25 cellular contexts compared by ENCODE assay signal in the genomic region with DNA sequence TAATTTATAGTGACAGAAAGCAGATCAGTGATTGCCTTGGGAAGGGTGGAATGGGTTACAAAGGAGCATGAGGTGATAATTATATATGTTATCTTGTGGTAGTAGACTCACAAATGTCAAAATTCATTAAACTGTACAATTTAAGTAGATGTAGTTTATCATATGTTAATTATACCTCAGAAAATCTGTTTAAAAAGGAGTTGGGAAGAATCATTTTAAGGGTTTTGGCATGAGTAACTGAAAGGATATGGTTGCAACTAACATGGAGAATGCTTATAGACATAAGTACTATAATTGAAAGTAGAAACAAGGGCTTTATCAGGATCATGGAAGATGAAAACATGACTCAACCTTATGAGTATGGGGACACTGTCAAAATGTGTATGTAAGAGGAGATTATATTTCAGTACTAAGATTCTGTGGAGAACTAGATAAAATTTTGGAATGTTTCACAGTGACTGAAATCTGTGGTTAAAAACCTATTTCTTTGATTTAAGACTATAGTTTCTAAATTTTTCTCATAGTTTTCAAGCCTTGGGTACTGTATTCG.
DNase-seq lines count a peak whose midpoint lies in the region; TF ChIP-seq lines count a peak whose summit lies in the region.
"Had no signal": no experiment of that assay in that cellular context is flagged by ENCODE, and none has a peak within 500 bp of the region (broad histone marks: within the 10 kb centered on the region; RNA-seq: fewer than 3 reads in every experiment).

No MANE protein-coding gene starts in this region.

- no peaks in the 10 kb centered on the region for H3K9me3 Mint-ChIP-seq in activated T-helper 2 cell treated with anti-CD3 and anti-CD28 coated beads, Interferon-gamma antibody, Interleukin-2, Interleukin-4, amounts not matched to agents 10 μg/mL and 5 μg/mL and 100 μg/mL, durations not matched to agents 14 hours and 24 hours and 36 hours
- H3K9me3 Mint-ChIP-seq: activated CD8-positive, alpha-beta T cell treated with anti-CD3 and anti-CD28 coated beads for 36 hours; nephron; stimulated activated naive B cell treated with anti-CD40 and anti-IgM and Interleukin-4, amounts not matched to agents 10 μg/mL and 1 μg/mL and 100 μg/mL, for 72 hours had no signal

- peaks cover 42% of the 10 kb centered on the region for H3F3A ChIP-seq in SK-N-SH (replicated peaks; ENCODE audit: insufficient read depth)

- POLR2A ChIA-PET in SK-N-SH (lab: Yijun Ruan, JAX): no interaction called here

- TF ChIP-seq RAD21 in SK-N-SH (IDR thresholded peaks at IDR 0.05; ENCODE audit: low read length): no peak

- WGBS in SK-N-SH (ENCODE audit: low lambda C conversion rate): 78% methylated on average over 1 of the region's 1 CpG

- H2AFZ ChIP-seq in SK-N-SH (ENCODE audit: low read depth): no peak overlapping the region
- H2AFZ ChIP-seq in fibroblast of lung (ENCODE audit: low read length): no peak overlapping the region

- TF ChIP-seq CTCF in SK-N-SH (IDR thresholded peaks at IDR 0.05) (no peak), fibroblast of lung (conservative IDR thresholded peaks at IDR 0.05 in 1 of 2, IDR thresholded peaks at IDR 0.05 in 1 of 2; ENCODE audit: low read depth in 1 of 2, low read length in 2 of 2) (no peak), GM13976 (IDR thresholded peaks at IDR 0.05; ENCODE audit: borderline replicate concordance, control extremely low read depth, extremely low read depth, insufficient read depth, missing control alignments) (no peak)

- intact Hi-C loops in activated T-helper 2 cell treated with anti-CD3 and anti-CD28 coated beads, Interferon-gamma antibody, Interleukin-2, Interleukin-4, amounts not matched to agents 10 μg/mL and 5 μg/mL and 100 μg/mL, durations not matched to agents 14 hours and 24 hours and 36 hours (cut with micrococcal nuclease): no loop called here

- H3K27ac ChIP-seq in SK-N-SH (ENCODE audit: low read depth in 2 of 2, low read length in 1 of 2): peak overlapping the region in 1 of 2 experiments; percentile 68; a peak in 2 of 4 replicates
- no peak overlapping the region for H3K27ac ChIP-seq in fibroblast of lung (ENCODE audit: insufficient read depth, low read length)
- H3K27ac ChIP-seq: right lobe of liver, SJSA1, suprapubic skin had no signal

- peaks cover 8% of the 10 kb centered on the region for H3K27me3 Mint-ChIP-seq in activated T-helper 2 cell treated with anti-CD3 and anti-CD28 coated beads, Interferon-gamma antibody, Interleukin-2, Interleukin-4, amounts not matched to agents 10 μg/mL and 5 μg/mL and 100 μg/mL, durations not matched to agents 14 hours and 24 hours and 36 hours (ENCODE audit: low read depth)
- H3K27me3 Mint-ChIP-seq: activated CD8-positive, alpha-beta T cell treated with anti-CD3 and anti-CD28 coated beads for 36 hours; activated naive CD8-positive, alpha-beta T cell; stimulated activated naive B cell treated with anti-CD40 and anti-IgM and Interleukin-4, amounts not matched to agents 10 μg/mL and 1 μg/mL and 100 μg/mL, for 72 hours had no signal

- CTCF ChIA-PET in SK-N-SH (lab: Yijun Ruan, JAX): no interaction called here

- H3K9me2 ChIP-seq in SK-N-SH: no peaks in the 10 kb centered on the region

- H3K9me3 ChIP-seq in SK-N-SH (no peaks in the 10 kb centered on the region), fibroblast of lung (ENCODE audit: control insufficient read depth, insufficient read depth, low read depth, low read length) (no peaks in the 10 kb centered on the region)
- H3K9me3 ChIP-seq: right lobe of liver, SJSA1, suprapubic skin had no signal

- no peak overlapping the region for H3K9ac ChIP-seq in SK-N-SH
- H3K9ac ChIP-seq in fibroblast of lung (ENCODE audit: insufficient read depth, low read length): no peak overlapping the region

- no peak overlapping the region for H3K4me3 Mint-ChIP-seq in activated T-helper 2 cell treated with anti-CD3 and anti-CD28 coated beads, Interferon-gamma antibody, Interleukin-2, Interleukin-4, amounts not matched to agents 10 μg/mL and 5 μg/mL and 100 μg/mL, durations not matched to agents 14 hours and 24 hours and 36 hours (ENCODE audit: low read depth)
- H3K4me3 Mint-ChIP-seq: activated CD8-positive, alpha-beta T cell treated with anti-CD3 and anti-CD28 coated beads for 36 hours; activated naive CD8-positive, alpha-beta T cell; nephron; stimulated activated naive B cell treated with anti-CD40 and anti-IgM and Interleukin-4, amounts not matched to agents 10 μg/mL and 1 μg/mL and 100 μg/mL, for 72 hours had no signal

- no peak overlapping the region for H3K27ac Mint-ChIP-seq in activated T-helper 2 cell treated with anti-CD3 and anti-CD28 coated beads, Interferon-gamma antibody, Interleukin-2, Interleukin-4, amounts not matched to agents 10 μg/mL and 5 μg/mL and 100 μg/mL, durations not matched to agents 14 hours and 24 hours and 36 hours
- H3K27ac Mint-ChIP-seq: activated CD8-positive, alpha-beta T cell treated with anti-CD3 and anti-CD28 coated beads for 36 hours; activated naive CD8-positive, alpha-beta T cell; nephron; stimulated activated naive B cell treated with anti-CD40 and anti-IgM and Interleukin-4, amounts not matched to agents 10 μg/mL and 1 μg/mL and 100 μg/mL, for 72 hours had no signal

- H4K20me1 ChIP-seq in SK-N-SH (ENCODE audit: insufficient read depth): no peaks in the 10 kb centered on the region
- H4K20me1 ChIP-seq in fibroblast of lung (ENCODE audit: control insufficient read depth, extremely low read depth, insufficient read depth, low read length): no peaks in the 10 kb centered on the region

- H3K79me2 ChIP-seq in SK-N-SH (ENCODE audit: insufficient read depth) (no peaks in the 10 kb centered on the region), fibroblast of lung (ENCODE audit: control insufficient read depth, insufficient read depth, low read length) (no peaks in the 10 kb centered on the region)

- peak; percentile 7 for DNase-seq in ELR (ENCODE audit: low read depth)
- no peak for DNase-seq in SK-N-SH
- peak; percentile 43 to 52 for DNase-seq in fibroblast of lung (ENCODE audit: low read depth in 2 of 2)
- DNase-seq in skeletal muscle cell (ENCODE audit: low read depth): peak; percentile 10
- DNase-seq in GM13976 (ENCODE audit: low spot score): no peak
- no peak for DNase-seq in activated CD4-positive, alpha-beta T cell treated with anti-CD3 and anti-CD28 coated beads for 48 hours
- DNase-seq in activated CD4-positive, alpha-beta T cell treated with anti-CD3 and anti-CD28 coated beads for 1 hour: no peak
- no peak for DNase-seq in activated T-helper 2 cell treated with anti-CD3 and anti-CD28 coated beads, Interferon-gamma antibody, Interleukin-2, Interleukin-4, amounts not matched to agents 10 μg/mL and 5 μg/mL and 100 μg/mL, durations not matched to agents 14 hours and 24 hours and 36 hours (ENCODE audit: low spot score)
- DNase-seq: activated CD4-positive, CD25-positive, alpha-beta regulatory T cell; activated CD8-positive, alpha-beta T cell treated with anti-CD3 and anti-CD28 coated beads for 36 hours; C1 segment of cervical spinal cord; foreskin melanocyte; left cardiac atrium; mammary epithelial cell; NCI-H1092 treated with DMSO at 0.1 percent for 48 hours; NCI-H2029; NCI-H2227 treated with DMSO at 0.1 percent for 48 hours; posterior cingulate gyrus; right lobe of liver; stimulated activated CD4-positive, alpha-beta T cell treated with anti-CD3 and anti-CD28 coated beads, Interleukin-4, amount 100 ng/mL, for 4 hours; stimulated activated naive B cell treated with anti-CD40 and anti-IgM and Interleukin-4, amounts not matched to agents 10 μg/mL and 1 μg/mL and 100 μg/mL, for 72 hours had no signal

- no peaks in the 10 kb centered on the region for H3K36me3 Mint-ChIP-seq in activated T-helper 2 cell treated with anti-CD3 and anti-CD28 coated beads, Interferon-gamma antibody, Interleukin-2, Interleukin-4, amounts not matched to agents 10 μg/mL and 5 μg/mL and 100 μg/mL, durations not matched to agents 14 hours and 24 hours and 36 hours (ENCODE audit: low read depth)
- H3K36me3 Mint-ChIP-seq: activated naive CD8-positive, alpha-beta T cell had no signal

- H3K36me3 ChIP-seq in SK-N-SH (replicated peaks in 1 of 2; ENCODE audit: control insufficient read depth in 1 of 2, insufficient read depth in 2 of 2, low read length in 1 of 2) (peaks cover 3 to 32% of the 10 kb centered on the region in 2 experiments), fibroblast of lung (ENCODE audit: control insufficient read depth, insufficient read depth, low read length) (no peaks in the 10 kb centered on the region)
- H3K36me3 ChIP-seq: SJSA1 had no signal

- no peak for TF ChIP-seq EP300 in SK-N-SH (IDR thresholded peaks at IDR 0.05; ENCODE audit: borderline replicate concordance in 1 of 2, low read depth in 1 of 2, low read length in 1 of 2)

- H3K4me2 ChIP-seq in SK-N-SH: no peak overlapping the region
- H3K4me2 ChIP-seq in fibroblast of lung (ENCODE audit: extremely low read depth, insufficient read depth, low read length): no peak overlapping the region

- H3K4me1 ChIP-seq in SK-N-SH (ENCODE audit: control insufficient read depth in 1 of 2, insufficient read depth in 2 of 2, low read depth in 1 of 2, low read length in 1 of 2) (peaks cover 3 to 18% of the 10 kb centered on the region in 2 experiments), fibroblast of lung (ENCODE audit: control insufficient read depth, extremely low read depth, insufficient read depth, low read length) (peaks cover 15% of the 10 kb centered on the region)
- H3K4me1 ChIP-seq: right lobe of liver had no signal

- in situ Hi-C loops in GM13976 (cut with MboI; ENCODE audit: low sequenced_read_pairs, unreplicated experiment): no loop called here

- no peaks in the 10 kb centered on the region for H3K4me1 Mint-ChIP-seq in activated T-helper 2 cell treated with anti-CD3 and anti-CD28 coated beads, Interferon-gamma antibody, Interleukin-2, Interleukin-4, amounts not matched to agents 10 μg/mL and 5 μg/mL and 100 μg/mL, durations not matched to agents 14 hours and 24 hours and 36 hours (ENCODE audit: low read depth)
- H3K4me1 Mint-ChIP-seq: stimulated activated naive B cell treated with anti-CD40 and anti-IgM and Interleukin-4, amounts not matched to agents 10 μg/mL and 1 μg/mL and 100 μg/mL, for 72 hours had no signal

- H3K4me3 ChIP-seq in SK-N-SH (ENCODE audit: low read depth in 2 of 2, low read length in 1 of 2) (no peak overlapping the region), fibroblast of lung (replicated peaks in 1 of 4; ENCODE audit: control extremely low read depth in 1 of 4, insufficient read depth in 1 of 4, low read depth in 3 of 4, low read length in 4 of 4) (no peak overlapping the region), skeletal muscle cell (ENCODE audit: low read depth, low read length) (no peak overlapping the region)
- H3K4me3 ChIP-seq: right lobe of liver, SJSA1, suprapubic skin had no signal

- H3K27me3 ChIP-seq in SK-N-SH (ENCODE audit: insufficient read depth): no peaks in the 10 kb centered on the region
- H3K27me3 ChIP-seq in fibroblast of lung (ENCODE audit: control insufficient read depth, insufficient read depth, low read length): no peaks in the 10 kb centered on the region
- H3K27me3 ChIP-seq: right lobe of liver, SJSA1, suprapubic skin had no signal

TF ChIP-seq in SK-N-SH, 30 proteins besides CTCF, POLR2A, EP300 and RAD21 (continues in another document):
- TF ChIP-seq JUND (IDR thresholded peaks at IDR 0.05): 0 out of 2 replicates have a peak, but pooled peaks have one; percentile 15

Comparison
In these comparisons a context has a peak if more than half of its experiments do, and no peak if none do; other contexts are left out.
1. DNase-seq: peak in ELR (single experiment), fibroblast of lung (2 of 2) and skeletal muscle cell (single experiment); none in SK-N-SH (single experiment), GM13976 (single experiment), activated CD4-positive, alpha-beta T cell treated with anti-CD3 and anti-CD28 coated beads for 48 hours (single experiment), activated CD4-positive, alpha-beta T cell treated with anti-CD3 and anti-CD28 coated beads for 1 hour (single experiment) and activated T-helper 2 cell treated with anti-CD3 and anti-CD28 coated beads, Interferon-gamma antibody, Interleukin-2, Interleukin-4, amounts not matched to agents 10 μg/mL and 5 μg/mL and 100 μg/mL, durations not matched to agents 14 hours and 24 hours and 36 hours (single experiment).